In genomic region chr5:177351392-177352329, GRCh38 we compare ENCODE assay signal across 1 cellular context.
TF ChIP-seq lines count a peak whose summit lies in the region.

A gene with protein sequence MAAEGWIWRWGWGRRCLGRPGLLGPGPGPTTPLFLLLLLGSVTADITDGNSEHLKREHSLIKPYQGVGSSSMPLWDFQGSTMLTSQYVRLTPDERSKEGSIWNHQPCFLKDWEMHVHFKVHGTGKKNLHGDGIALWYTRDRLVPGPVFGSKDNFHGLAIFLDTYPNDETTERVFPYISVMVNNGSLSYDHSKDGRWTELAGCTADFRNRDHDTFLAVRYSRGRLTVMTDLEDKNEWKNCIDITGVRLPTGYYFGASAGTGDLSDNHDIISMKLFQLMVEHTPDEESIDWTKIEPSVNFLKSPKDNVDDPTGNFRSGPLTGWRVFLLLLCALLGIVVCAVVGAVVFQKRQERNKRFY (minus strand): TSS chr5:177351668. CDS start chr5:177351647, 21 bp downstream.

TF ChIP-seq in K562, 482 proteins besides CTCF, POLR2A, EP300 and RAD21 (continued from another document and continues in another):
- no peak for TF ChIP-seq TCF15 (CRISPR knock-in tag; IDR thresholded peaks at IDR 0.05)
- no peak for TF ChIP-seq ZNF232 (CRISPR knock-in tag; IDR thresholded peaks at IDR 0.05)
- no peak for TF ChIP-seq MECOM (CRISPR knock-in tag; IDR thresholded peaks at IDR 0.05)
- no peak for TF ChIP-seq ADNP (tag; IDR thresholded peaks at IDR 0.05)
- TF ChIP-seq GTF2F1 (IDR thresholded peaks at IDR 0.05; ENCODE audit: low read depth, low read length): no peak
- TF ChIP-seq ZNF551 (CRISPR knock-in tag; IDR thresholded peaks at IDR 0.05): no peak
- no peak; the same call in 1 of the 2 replicates for TF ChIP-seq ZNF76 (CRISPR knock-in tag; IDR thresholded peaks at IDR 0.05; ENCODE audit: borderline replicate concordance)
- TF ChIP-seq ZBTB9 (CRISPR knock-in tag; IDR thresholded peaks at IDR 0.05): 0 out of 2 replicates have a peak, but pooled peaks have one; percentile 41
- no peak for TF ChIP-seq ZNF408 (CRISPR knock-in tag; IDR thresholded peaks at IDR 0.05; ENCODE audit: low read depth)
- TF ChIP-seq, protein P1, sequence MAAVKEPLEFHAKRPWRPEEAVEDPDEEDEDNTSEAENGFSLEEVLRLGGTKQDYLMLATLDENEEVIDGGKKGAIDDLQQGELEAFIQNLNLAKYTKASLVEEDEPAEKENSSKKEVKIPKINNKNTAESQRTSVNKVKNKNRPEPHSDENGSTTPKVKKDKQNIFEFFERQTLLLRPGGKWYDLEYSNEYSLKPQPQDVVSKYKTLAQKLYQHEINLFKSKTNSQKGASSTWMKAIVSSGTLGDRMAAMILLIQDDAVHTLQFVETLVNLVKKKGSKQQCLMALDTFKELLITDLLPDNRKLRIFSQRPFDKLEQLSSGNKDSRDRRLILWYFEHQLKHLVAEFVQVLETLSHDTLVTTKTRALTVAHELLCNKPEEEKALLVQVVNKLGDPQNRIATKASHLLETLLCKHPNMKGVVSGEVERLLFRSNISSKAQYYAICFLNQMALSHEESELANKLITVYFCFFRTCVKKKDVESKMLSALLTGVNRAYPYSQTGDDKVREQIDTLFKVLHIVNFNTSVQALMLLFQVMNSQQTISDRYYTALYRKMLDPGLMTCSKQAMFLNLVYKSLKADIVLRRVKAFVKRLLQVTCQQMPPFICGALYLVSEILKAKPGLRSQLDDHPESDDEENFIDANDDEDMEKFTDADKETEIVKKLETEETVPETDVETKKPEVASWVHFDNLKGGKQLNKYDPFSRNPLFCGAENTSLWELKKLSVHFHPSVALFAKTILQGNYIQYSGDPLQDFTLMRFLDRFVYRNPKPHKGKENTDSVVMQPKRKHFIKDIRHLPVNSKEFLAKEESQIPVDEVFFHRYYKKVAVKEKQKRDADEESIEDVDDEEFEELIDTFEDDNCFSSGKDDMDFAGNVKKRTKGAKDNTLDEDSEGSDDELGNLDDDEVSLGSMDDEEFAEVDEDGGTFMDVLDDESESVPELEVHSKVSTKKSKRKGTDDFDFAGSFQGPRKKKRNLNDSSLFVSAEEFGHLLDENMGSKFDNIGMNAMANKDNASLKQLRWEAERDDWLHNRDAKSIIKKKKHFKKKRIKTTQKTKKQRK (IDR thresholded peaks at IDR 0.05; ENCODE audit: borderline replicate concordance, low read depth, low read length): no peak
- peak; percentile 37 for TF ChIP-seq RBM22 (IDR thresholded peaks at IDR 0.05; ENCODE audit: low read depth, low read length, poor library complexity, severe bottlenecking)
- no peak for TF ChIP-seq MAFK (IDR thresholded peaks at IDR 0.05; ENCODE audit: low read length)
- TF ChIP-seq, protein P2, sequence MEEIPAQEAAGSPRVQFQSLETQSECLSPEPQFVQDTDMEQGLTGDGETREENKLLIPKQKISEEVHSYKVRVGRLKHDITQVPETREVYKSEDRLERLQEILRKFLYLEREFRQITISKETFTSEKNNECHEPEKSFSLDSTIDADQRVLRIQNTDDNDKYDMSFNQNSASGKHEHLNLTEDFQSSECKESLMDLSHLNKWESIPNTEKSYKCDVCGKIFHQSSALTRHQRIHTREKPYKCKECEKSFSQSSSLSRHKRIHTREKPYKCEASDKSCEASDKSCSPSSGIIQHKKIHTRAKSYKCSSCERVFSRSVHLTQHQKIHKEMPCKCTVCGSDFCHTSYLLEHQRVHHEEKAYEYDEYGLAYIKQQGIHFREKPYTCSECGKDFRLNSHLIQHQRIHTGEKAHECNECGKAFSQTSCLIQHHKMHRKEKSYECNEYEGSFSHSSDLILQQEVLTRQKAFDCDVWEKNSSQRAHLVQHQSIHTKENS (CRISPR knock-in tag; IDR thresholded peaks at IDR 0.05): no peak
- no peak for TF ChIP-seq ZZZ3 (IDR thresholded peaks at IDR 0.05)
- no peak for TF ChIP-seq JUNB (CRISPR knock-in tag; conservative IDR thresholded peaks at IDR 0.05)
- TF ChIP-seq CTBP1 (IDR thresholded peaks at IDR 0.05; ENCODE audit: borderline replicate concordance): no peak; the same call in 1 of the 2 replicates
- TF ChIP-seq ZKSCAN8 (CRISPR knock-in tag; IDR thresholded peaks at IDR 0.05): no peak
- no peak for TF ChIP-seq ILK (tag; IDR thresholded peaks at IDR 0.05; ENCODE audit: borderline replicate concordance, low read depth)
- peak; percentile 90 for TF ChIP-seq TAF7 (tag; IDR thresholded peaks at IDR 0.05)
- TF ChIP-seq MIER1 (IDR thresholded peaks at IDR 0.05; ENCODE audit: low read depth): peak; percentile 33; the same call in 1 of the 2 replicates
- TF ChIP-seq TAL1 (IDR thresholded peaks at IDR 0.05): no peak; the same call in 1 of the 2 replicates
- peak; percentile 48 for TF ChIP-seq JUND (IDR thresholded peaks at IDR 0.05; ENCODE audit: borderline replicate concordance, low read depth, low read length)
- TF ChIP-seq JUND (tag; IDR thresholded peaks at IDR 0.05; ENCODE audit: borderline replicate concordance, low read depth, low read length): peak; percentile 20; the same call in 1 of the 3 replicates
- TF ChIP-seq SMARCB1 (IDR thresholded peaks at IDR 0.05; ENCODE audit: insufficient read length, low read depth): no peak
- TF ChIP-seq GATAD2A (IDR thresholded peaks at IDR 0.05): no peak
- TF ChIP-seq BRD9 (IDR thresholded peaks at IDR 0.05; ENCODE audit: low read depth, partially characterized antibody): no peak
- peak; percentile 81 for TF ChIP-seq SPI1 (IDR thresholded peaks at IDR 0.05; ENCODE audit: borderline replicate concordance, low read depth, low read length)
- peak; percentile 43; the same call in 1 of the 2 replicates for TF ChIP-seq ZNF695 (CRISPR knock-in tag; IDR thresholded peaks at IDR 0.05)
- no peak for TF ChIP-seq RAD51 (IDR thresholded peaks at IDR 0.05; ENCODE audit: borderline replicate concordance, low read depth)
- TF ChIP-seq ZNF143 (CRISPR knock-in tag; IDR thresholded peaks at IDR 0.05): peak; percentile 95
- TF ChIP-seq POU5F1 (IDR thresholded peaks at IDR 0.05; ENCODE audit: borderline replicate concordance, low read depth, low read length, partially characterized antibody): no peak
- TF ChIP-seq, protein P3, sequence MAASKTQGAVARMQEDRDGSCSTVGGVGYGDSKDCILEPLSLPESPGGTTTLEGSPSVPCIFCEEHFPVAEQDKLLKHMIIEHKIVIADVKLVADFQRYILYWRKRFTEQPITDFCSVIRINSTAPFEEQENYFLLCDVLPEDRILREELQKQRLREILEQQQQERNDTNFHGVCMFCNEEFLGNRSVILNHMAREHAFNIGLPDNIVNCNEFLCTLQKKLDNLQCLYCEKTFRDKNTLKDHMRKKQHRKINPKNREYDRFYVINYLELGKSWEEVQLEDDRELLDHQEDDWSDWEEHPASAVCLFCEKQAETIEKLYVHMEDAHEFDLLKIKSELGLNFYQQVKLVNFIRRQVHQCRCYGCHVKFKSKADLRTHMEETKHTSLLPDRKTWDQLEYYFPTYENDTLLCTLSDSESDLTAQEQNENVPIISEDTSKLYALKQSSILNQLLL (CRISPR knock-in tag; IDR thresholded peaks at IDR 0.05; ENCODE audit: borderline replicate concordance): no peak
- peak; percentile 92; the same call in 1 of the 2 replicates for TF ChIP-seq TOE1 (IDR thresholded peaks at IDR 0.05; ENCODE audit: borderline replicate concordance)
- 0 out of 2 replicates have a peak, but pooled peaks have one; percentile 51 for TF ChIP-seq TOE1 (CRISPR knock-in tag; IDR thresholded peaks at IDR 0.05; ENCODE audit: borderline replicate concordance, low read depth)
- TF ChIP-seq TEAD2 (tag; IDR thresholded peaks at IDR 0.05): no peak
- no peak for TF ChIP-seq RHOXF2B (CRISPR knock-in tag; conservative IDR thresholded peaks at IDR 0.05)
- TF ChIP-seq ZNF274 (IDR thresholded peaks at IDR 0.05; ENCODE audit: borderline replicate concordance, low read depth, low read length): no peak
- TF ChIP-seq CBFA2T2 (conservative IDR thresholded peaks at IDR 0.05): no peak
- peak; percentile 97 for TF ChIP-seq FOS (IDR thresholded peaks at IDR 0.05; ENCODE audit: extremely low read depth, insufficient read length)
- TF ChIP-seq KAT2B (IDR thresholded peaks at IDR 0.05; ENCODE audit: low read depth, low read length): no peak
- TF ChIP-seq ZNF609 (CRISPR knock-in tag; IDR thresholded peaks at IDR 0.05; ENCODE audit: borderline replicate concordance): 0 out of 2 replicates have a peak, but pooled peaks have one; percentile 29
- TF ChIP-seq, protein P4, sequence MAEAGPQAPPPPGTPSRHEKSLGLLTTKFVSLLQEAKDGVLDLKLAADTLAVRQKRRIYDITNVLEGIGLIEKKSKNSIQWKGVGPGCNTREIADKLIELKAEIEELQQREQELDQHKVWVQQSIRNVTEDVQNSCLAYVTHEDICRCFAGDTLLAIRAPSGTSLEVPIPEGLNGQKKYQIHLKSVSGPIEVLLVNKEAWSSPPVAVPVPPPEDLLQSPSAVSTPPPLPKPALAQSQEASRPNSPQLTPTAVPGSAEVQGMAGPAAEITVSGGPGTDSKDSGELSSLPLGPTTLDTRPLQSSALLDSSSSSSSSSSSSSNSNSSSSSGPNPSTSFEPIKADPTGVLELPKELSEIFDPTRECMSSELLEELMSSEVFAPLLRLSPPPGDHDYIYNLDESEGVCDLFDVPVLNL (CRISPR knock-in tag; IDR thresholded peaks at IDR 0.05; ENCODE audit: low read depth): no peak
- TF ChIP-seq KAT7 (CRISPR knock-in tag; IDR thresholded peaks at IDR 0.05; ENCODE audit: borderline replicate concordance): no peak
- no peak for TF ChIP-seq TSHZ1 (CRISPR knock-in tag; IDR thresholded peaks at IDR 0.05)
- TF ChIP-seq PURB (CRISPR knock-in tag; IDR thresholded peaks at IDR 0.05; ENCODE audit: low read depth): no peak
- no peak for TF ChIP-seq ID3 (CRISPR knock-in tag; IDR thresholded peaks at IDR 0.05)
- TF ChIP-seq ID3 (tag; IDR thresholded peaks at IDR 0.05): 0 out of 2 replicates have a peak, but pooled peaks have one; percentile 80
- TF ChIP-seq POLR3A (IDR thresholded peaks at IDR 0.05; ENCODE audit: borderline replicate concordance, extremely low read depth, insufficient read depth, insufficient read length): no peak
